19 cellular contexts compared by ENCODE assay signal in the genomic region with DNA sequence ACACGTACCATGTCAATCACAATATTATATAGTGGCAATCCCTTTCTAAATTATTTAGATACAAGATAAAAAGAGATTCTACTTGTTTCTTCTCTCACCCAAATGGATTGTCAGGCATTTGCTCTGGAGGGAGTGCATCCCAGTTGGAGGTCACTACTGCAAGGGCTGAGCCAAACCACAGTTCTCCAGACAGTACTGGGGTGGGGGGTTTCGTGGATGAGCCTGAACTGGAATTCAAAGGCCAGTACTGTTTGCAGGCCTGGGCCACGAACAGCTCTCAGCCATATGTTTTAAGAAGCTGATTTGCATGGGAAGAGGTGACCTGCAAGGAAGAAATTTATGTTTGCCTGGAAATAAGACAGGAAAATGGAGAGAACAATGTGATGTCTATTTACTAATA.
"Had no signal": no experiment of that assay in that cellular context is flagged by ENCODE, and none has a peak within 500 bp of the region (broad histone marks: within the 10 kb centered on the region; RNA-seq: fewer than 3 reads in every experiment).

No MANE protein-coding gene starts in this region.

- H3K9me3 ChIP-seq: thoracic aorta had no signal

- DNase-seq: activated CD4-positive, alpha-beta memory T cell treated with anti-CD3 and anti-CD28 coated beads for 36 hours; activated CD4-positive, alpha-beta T cell treated with anti-CD3 and anti-CD28 coated beads for 1 hour; activated CD8-positive, alpha-beta memory T cell treated with anti-CD3 and anti-CD28 coated beads, Interleukin-2, amount 10 ng/mL, durations not matched to agents 7 days and 5 days; activated naive CD4-positive, alpha-beta T cell treated with anti-CD3 and anti-CD28 coated beads for 36 hours; activated naive CD8-positive, alpha-beta T cell treated with anti-CD3 and anti-CD28 coated beads, Interleukin-2, amount 50 U/mL, for 24 hours; activated T-cell treated with anti-CD3 and anti-CD28 coated beads, Interleukin-2, amount 50 U/mL, for 1 hour; aorta; erythroblast; foreskin fibroblast; glutamatergic neuron; kidney glomerular epithelial cell; left ventricle myocardium superior; stimulated activated CD4-positive, alpha-beta T cell treated with anti-CD3 and anti-CD28 coated beads, Interleukin-12 subunit alpha, Interleukin-12 subunit beta, amount 100 ng/mL, for 4 hours; stimulated activated CD4-positive, alpha-beta T cell treated with anti-CD3 and anti-CD28 coated beads, Interleukin-2, amount 100 ng/mL, for 24 hours; T-cell; T1000 had no signal

- H3K36me3 ChIP-seq: thoracic aorta had no signal

- H3K4me3 ChIP-seq: thoracic aorta had no signal

- H3K27ac ChIP-seq: thoracic aorta, VCaP had no signal

- FAIRE-seq: colon had no signal
